ENCODE assay signal across 2 cellular contexts in the genomic region with DNA sequence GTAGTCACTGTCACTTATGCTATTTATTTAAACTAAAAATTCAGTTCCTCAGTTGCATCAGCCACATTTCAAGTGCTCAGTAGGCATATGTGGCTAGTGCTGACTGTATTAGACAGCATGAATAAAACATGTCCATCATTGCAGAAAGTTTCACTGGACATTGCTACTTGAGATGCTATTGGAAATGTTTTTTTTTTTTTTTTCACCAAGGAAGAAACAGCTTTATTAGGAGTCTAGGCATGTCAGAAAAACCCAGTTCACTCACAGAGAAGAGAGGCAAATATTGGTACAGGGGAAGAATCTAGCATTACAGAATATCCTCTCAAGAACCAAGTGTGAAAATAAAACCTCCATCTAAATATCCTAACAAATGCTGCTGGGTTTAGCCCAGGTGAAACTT.
TF ChIP-seq lines count a peak whose summit lies in the region.

No MANE protein-coding gene starts in this region.

TF ChIP-seq in GM23338, 12 proteins besides CTCF, POLR2A, EP300 and RAD21 (continued from another document):
- TF ChIP-seq, protein P1, sequence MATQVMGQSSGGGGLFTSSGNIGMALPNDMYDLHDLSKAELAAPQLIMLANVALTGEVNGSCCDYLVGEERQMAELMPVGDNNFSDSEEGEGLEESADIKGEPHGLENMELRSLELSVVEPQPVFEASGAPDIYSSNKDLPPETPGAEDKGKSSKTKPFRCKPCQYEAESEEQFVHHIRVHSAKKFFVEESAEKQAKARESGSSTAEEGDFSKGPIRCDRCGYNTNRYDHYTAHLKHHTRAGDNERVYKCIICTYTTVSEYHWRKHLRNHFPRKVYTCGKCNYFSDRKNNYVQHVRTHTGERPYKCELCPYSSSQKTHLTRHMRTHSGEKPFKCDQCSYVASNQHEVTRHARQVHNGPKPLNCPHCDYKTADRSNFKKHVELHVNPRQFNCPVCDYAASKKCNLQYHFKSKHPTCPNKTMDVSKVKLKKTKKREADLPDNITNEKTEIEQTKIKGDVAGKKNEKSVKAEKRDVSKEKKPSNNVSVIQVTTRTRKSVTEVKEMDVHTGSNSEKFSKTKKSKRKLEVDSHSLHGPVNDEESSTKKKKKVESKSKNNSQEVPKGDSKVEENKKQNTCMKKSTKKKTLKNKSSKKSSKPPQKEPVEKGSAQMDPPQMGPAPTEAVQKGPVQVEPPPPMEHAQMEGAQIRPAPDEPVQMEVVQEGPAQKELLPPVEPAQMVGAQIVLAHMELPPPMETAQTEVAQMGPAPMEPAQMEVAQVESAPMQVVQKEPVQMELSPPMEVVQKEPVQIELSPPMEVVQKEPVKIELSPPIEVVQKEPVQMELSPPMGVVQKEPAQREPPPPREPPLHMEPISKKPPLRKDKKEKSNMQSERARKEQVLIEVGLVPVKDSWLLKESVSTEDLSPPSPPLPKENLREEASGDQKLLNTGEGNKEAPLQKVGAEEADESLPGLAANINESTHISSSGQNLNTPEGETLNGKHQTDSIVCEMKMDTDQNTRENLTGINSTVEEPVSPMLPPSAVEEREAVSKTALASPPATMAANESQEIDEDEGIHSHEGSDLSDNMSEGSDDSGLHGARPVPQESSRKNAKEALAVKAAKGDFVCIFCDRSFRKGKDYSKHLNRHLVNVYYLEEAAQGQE (IDR thresholded peaks at IDR 0.05; ENCODE audit: unreplicated experiment): no peak
- TF ChIP-seq, protein P2, sequence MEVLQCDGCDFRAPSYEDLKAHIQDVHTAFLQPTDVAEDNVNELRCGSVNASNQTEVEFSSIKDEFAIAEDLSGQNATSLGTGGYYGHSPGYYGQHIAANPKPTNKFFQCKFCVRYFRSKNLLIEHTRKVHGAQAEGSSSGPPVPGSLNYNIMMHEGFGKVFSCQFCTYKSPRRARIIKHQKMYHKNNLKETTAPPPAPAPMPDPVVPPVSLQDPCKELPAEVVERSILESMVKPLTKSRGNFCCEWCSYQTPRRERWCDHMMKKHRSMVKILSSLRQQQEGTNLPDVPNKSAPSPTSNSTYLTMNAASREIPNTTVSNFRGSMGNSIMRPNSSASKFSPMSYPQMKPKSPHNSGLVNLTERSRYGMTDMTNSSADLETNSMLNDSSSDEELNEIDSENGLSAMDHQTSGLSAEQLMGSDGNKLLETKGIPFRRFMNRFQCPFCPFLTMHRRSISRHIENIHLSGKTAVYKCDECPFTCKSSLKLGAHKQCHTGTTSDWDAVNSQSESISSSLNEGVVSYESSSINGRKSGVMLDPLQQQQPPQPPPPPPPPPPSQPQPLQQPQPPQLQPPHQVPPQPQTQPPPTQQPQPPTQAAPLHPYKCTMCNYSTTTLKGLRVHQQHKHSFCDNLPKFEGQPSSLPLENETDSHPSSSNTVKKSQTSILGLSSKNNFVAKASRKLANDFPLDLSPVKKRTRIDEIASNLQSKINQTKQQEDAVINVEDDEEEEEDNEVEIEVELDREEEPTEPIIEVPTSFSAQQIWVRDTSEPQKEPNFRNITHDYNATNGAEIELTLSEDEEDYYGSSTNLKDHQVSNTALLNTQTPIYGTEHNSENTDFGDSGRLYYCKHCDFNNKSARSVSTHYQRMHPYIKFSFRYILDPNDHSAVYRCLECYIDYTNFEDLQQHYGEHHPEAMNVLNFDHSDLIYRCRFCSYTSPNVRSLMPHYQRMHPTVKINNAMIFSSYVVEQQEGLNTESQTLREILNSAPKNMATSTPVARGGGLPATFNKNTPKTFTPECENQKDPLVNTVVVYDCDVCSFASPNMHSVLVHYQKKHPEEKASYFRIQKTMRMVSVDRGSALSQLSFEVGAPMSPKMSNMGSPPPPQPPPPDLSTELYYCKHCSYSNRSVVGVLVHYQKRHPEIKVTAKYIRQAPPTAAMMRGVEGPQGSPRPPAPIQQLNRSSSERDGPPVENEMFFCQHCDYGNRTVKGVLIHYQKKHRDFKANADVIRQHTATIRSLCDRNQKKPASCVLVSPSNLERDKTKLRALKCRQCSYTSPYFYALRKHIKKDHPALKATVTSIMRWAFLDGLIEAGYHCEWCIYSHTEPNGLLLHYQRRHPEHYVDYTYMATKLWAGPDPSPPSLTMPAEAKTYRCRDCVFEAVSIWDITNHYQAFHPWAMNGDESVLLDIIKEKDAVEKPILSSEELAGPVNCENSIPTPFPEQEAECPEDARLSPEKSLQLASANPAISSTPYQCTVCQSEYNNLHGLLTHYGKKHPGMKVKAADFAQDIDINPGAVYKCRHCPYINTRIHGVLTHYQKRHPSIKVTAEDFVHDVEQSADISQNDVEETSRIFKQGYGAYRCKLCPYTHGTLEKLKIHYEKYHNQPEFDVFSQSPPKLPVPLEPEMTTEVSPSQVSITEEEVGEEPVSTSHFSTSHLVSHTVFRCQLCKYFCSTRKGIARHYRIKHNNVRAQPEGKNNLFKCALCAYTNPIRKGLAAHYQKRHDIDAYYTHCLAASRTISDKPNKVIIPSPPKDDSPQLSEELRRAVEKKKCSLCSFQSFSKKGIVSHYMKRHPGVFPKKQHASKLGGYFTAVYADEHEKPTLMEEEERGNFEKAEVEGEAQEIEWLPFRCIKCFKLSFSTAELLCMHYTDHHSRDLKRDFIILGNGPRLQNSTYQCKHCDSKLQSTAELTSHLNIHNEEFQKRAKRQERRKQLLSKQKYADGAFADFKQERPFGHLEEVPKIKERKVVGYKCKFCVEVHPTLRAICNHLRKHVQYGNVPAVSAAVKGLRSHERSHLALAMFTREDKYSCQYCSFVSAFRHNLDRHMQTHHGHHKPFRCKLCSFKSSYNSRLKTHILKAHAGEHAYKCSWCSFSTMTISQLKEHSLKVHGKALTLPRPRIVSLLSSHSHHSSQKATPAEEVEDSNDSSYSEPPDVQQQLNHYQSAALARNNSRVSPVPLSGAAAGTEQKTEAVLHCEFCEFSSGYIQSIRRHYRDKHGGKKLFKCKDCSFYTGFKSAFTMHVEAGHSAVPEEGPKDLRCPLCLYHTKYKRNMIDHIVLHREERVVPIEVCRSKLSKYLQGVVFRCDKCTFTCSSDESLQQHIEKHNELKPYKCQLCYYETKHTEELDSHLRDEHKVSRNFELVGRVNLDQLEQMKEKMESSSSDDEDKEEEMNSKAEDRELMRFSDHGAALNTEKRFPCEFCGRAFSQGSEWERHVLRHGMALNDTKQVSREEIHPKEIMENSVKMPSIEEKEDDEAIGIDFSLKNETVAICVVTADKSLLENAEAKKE (CRISPR knock-in tag; IDR thresholded peaks at IDR 0.05): no peak
- TF ChIP-seq CREB1 (CRISPR knock-in tag; IDR thresholded peaks at IDR 0.05; ENCODE audit: low read depth): no peak
- TF ChIP-seq EZH2 (IDR thresholded peaks at IDR 0.05; ENCODE audit: low read depth, unreplicated experiment): no peak

TF ChIP-seq in K562, 482 proteins besides CTCF, POLR2A, EP300 and RAD21:
- TF ChIP-seq, protein P3, sequence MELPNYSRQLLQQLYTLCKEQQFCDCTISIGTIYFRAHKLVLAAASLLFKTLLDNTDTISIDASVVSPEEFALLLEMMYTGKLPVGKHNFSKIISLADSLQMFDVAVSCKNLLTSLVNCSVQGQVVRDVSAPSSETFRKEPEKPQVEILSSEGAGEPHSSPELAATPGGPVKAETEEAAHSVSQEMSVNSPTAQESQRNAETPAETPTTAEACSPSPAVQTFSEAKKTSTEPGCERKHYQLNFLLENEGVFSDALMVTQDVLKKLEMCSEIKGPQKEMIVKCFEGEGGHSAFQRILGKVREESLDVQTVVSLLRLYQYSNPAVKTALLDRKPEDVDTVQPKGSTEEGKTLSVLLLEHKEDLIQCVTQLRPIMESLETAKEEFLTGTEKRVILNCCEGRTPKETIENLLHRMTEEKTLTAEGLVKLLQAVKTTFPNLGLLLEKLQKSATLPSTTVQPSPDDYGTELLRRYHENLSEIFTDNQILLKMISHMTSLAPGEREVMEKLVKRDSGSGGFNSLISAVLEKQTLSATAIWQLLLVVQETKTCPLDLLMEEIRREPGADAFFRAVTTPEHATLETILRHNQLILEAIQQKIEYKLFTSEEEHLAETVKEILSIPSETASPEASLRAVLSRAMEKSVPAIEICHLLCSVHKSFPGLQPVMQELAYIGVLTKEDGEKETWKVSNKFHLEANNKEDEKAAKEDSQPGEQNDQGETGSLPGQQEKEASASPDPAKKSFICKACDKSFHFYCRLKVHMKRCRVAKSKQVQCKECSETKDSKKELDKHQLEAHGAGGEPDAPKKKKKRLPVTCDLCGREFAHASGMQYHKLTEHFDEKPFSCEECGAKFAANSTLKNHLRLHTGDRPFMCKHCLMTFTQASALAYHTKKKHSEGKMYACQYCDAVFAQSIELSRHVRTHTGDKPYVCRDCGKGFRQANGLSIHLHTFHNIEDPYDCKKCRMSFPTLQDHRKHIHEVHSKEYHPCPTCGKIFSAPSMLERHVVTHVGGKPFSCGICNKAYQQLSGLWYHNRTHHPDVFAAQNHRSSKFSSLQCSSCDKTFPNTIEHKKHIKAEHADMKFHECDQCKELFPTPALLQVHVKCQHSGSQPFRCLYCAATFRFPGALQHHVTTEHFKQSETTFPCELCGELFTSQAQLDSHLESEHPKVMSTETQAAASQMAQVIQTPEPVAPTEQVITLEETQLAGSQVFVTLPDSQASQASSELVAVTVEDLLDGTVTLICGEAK (IDR thresholded peaks at IDR 0.05): 0 out of 2 replicates have a peak, but pooled peaks have one; percentile 52
- TF ChIP-seq, protein P3 (CRISPR knock-in tag; IDR thresholded peaks at IDR 0.05): no peak
- TF ChIP-seq ZKSCAN3 (CRISPR knock-in tag; IDR thresholded peaks at IDR 0.05) (no peak), NR1H2 (CRISPR knock-in tag; IDR thresholded peaks at IDR 0.05) (no peak), ZBTB1 (CRISPR knock-in tag; IDR thresholded peaks at IDR 0.05; ENCODE audit: borderline replicate concordance, low read depth) (no peak)
